Comparison of ENCODE assay signal across 9 cellular contexts in the genomic region with DNA sequence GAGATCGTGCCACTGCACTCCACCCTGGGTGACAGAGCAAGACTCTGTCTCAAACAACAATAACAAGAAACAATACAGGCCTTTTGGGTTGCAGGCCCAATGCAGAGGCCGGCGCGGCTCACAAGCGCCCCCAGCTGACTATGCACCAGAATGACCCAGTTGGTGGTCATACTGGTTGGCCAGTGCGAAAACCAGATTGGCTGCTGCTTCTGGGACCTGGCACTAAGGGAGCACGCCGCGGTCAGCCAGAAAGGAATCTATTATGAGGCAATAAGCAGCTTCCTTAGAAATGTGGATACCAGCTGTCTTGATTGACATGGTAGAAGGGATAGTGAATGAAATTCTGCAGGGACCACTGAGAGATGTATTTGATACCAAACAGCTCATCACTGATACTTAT. TPM values are rescaled to one million over a fixed set of nuclear protein-coding genes. Genes with fewer than 3 reads are reported as not detected.
DNase-seq lines count a peak whose midpoint lies in the region; ATAC-seq and TF ChIP-seq lines count a peak whose summit lies in the region.
"Had no signal": no experiment of that assay in that cellular context is flagged by ENCODE, and none has a peak within 500 bp of the region (broad histone marks: within the 10 kb centered on the region; RNA-seq: fewer than 3 reads in every experiment).

No MANE protein-coding gene starts in this region.

- 79 to 81% methylated on average over 9 of the region's 9 CpGs for WGBS in upper lobe of left lung, 2 donors

- no peak for ATAC-seq in left ventricle myocardium superior
- ATAC-seq in upper lobe of left lung (ENCODE audit: low FRiP score in 2 of 2) = peak in 1 of 2 donors; percentile 63
- no peak for ATAC-seq in HG03280 (IDR thresholded peaks at IDR 0.05; ENCODE audit: unreplicated experiment)

- POLR2A ChIA-PET in RWPE1 (lab: Yijun Ruan, JAX; ENCODE audit: low non-redundant PET) = no interaction called here

- H3K27ac Mint-ChIP-seq in glutamatergic neuron (ENCODE audit: unreplicated experiment) = no peak overlapping the region
- H3K27ac Mint-ChIP-seq: CD14-positive monocyte had no signal

- DNase-seq in cardiac muscle cell (ENCODE audit: low read depth in 1 of 2, low spot score in 1 of 2) (peak; percentile 28 to 73), left ventricle myocardium superior (no peak), SK-MEL-5 (ENCODE audit: low read depth, low spot score) (peak; percentile 78), glutamatergic neuron (peak; percentile 66), upper lobe of left lung (peak; percentile 21 to 81), RWPE1 (ENCODE audit: low spot score) (no peak), kidney glomerular epithelial cell (lab: John Stamatoyannopoulos, UW) (no peak)

- no peak for TF ChIP-seq EP300 in upper lobe of left lung (IDR thresholded peaks at IDR 0.05)

- H3K27me3 ChIP-seq in cardiac muscle cell (no peaks in the 10 kb centered on the region), upper lobe of left lung (no peaks in the 10 kb centered on the region)

- H3K9me3 ChIP-seq in cardiac muscle cell (ENCODE audit: low read depth) (no peaks in the 10 kb centered on the region), upper lobe of left lung (peaks cover 0 to 5% (median 2%) of the 10 kb centered on the region in 4 donors)

- in situ Hi-C loops in SK-MEL-5 (cut with HindIII; ENCODE audit: low pct_unique_long_range_greater_than_20kb, low sequenced_read_pairs) = no loop called here

- H3K4me3 ChIP-seq in cardiac muscle cell (no peak overlapping the region), upper lobe of left lung (no peak overlapping the region)

- intact Hi-C loops in left ventricle myocardium superior (cut with micrococcal nuclease) = no loop called here

- no peak overlapping the region for H3K27ac ChIP-seq in cardiac muscle cell
- no peak overlapping the region for H3K27ac ChIP-seq in upper lobe of left lung
- no peak overlapping the region for H3K27ac ChIP-seq in RWPE1

- H3K4me3 Mint-ChIP-seq in glutamatergic neuron (ENCODE audit: unreplicated experiment) = no peak overlapping the region
- H3K4me3 Mint-ChIP-seq: CD14-positive monocyte had no signal

- H3K9me3 Mint-ChIP-seq in glutamatergic neuron (ENCODE audit: unreplicated experiment) = peaks cover 5% of the 10 kb centered on the region

- H3K4me1 Mint-ChIP-seq in glutamatergic neuron (ENCODE audit: low read depth, unreplicated experiment) = no peaks in the 10 kb centered on the region
- H3K4me1 Mint-ChIP-seq: CD14-positive monocyte had no signal

- TF ChIP-seq CTCF in cardiac muscle cell (IDR thresholded peaks at IDR 0.05; ENCODE audit: low read depth, low read length) = peak; percentile 52
- peak; percentile 46 for TF ChIP-seq CTCF in glutamatergic neuron (IDR thresholded peaks at IDR 0.05; ENCODE audit: partially characterized antibody, unreplicated experiment)
- peak in 4 of 6 experiments; percentile 11 to 48 (median 14) for TF ChIP-seq CTCF in upper lobe of left lung (IDR thresholded peaks at IDR 0.05)
- TF ChIP-seq CTCF in RWPE1 (conservative IDR thresholded peaks at IDR 0.05; ENCODE audit: low read depth) = no peak

- no peaks in the 10 kb centered on the region for H3K27me3 Mint-ChIP-seq in glutamatergic neuron (ENCODE audit: unreplicated experiment)

- H3K4me1 ChIP-seq in cardiac muscle cell (ENCODE audit: low read depth) = no peaks in the 10 kb centered on the region
- H3K4me1 ChIP-seq in upper lobe of left lung = no peaks in the 10 kb centered on the region

- TF ChIP-seq POLR2A in upper lobe of left lung (IDR thresholded peaks at IDR 0.05) = no peak

- CTCF ChIA-PET in RWPE1 (lab: Yijun Ruan, JAX) = no interaction called here

- H3K36me3 ChIP-seq in cardiac muscle cell (peaks cover 5% of the 10 kb centered on the region), upper lobe of left lung (no peaks in the 10 kb centered on the region)

- peaks cover 26% of the 10 kb centered on the region for H3K36me3 Mint-ChIP-seq in glutamatergic neuron (ENCODE audit: unreplicated experiment)

RNA-seq across cellular contexts. Expression of a gene that starts 35.0 kb away (rescaled TPM):
- total RNA-seq in cardiac muscle cell (16.8 and 20.0 TPM in 2 replicates), left ventricle myocardium superior (3.9 TPM), glutamatergic neuron (ENCODE audit: unreplicated experiment) (25.7 TPM), upper lobe of left lung (10 to 100 TPM; 12.6 to 81.4 (median 23.9) TPM)
- 10.9 TPM in 2 replicates for polyA plus RNA-seq in cardiac muscle cell
- total RNA-seq in SK-MEL-5 (2014; rRNA removed; shearing (Covaris generic)) = 17.8 and 18.0 TPM in 2 replicates
- polyA plus RNA-seq in SK-MEL-5 (2015; cell fraction: cytosol; rRNA removed) = 6.6 and 12.9 TPM in 2 replicates
- 58.9 and 78.3 TPM in 2 replicates for polyA plus RNA-seq in SK-MEL-5 (2015; cell fraction: nucleus; rRNA removed)

Comparison
In these comparisons a context has a peak if more than half of its experiments do, and no peak if none do; other contexts are left out.
1. DNase-seq: peak in cardiac muscle cell (2 of 2), SK-MEL-5 (single experiment), glutamatergic neuron (single experiment) and upper lobe of left lung (2 of 2); none in left ventricle myocardium superior (single experiment), RWPE1 (single experiment) and kidney glomerular epithelial cell (single experiment).